In the genomic region with DNA sequence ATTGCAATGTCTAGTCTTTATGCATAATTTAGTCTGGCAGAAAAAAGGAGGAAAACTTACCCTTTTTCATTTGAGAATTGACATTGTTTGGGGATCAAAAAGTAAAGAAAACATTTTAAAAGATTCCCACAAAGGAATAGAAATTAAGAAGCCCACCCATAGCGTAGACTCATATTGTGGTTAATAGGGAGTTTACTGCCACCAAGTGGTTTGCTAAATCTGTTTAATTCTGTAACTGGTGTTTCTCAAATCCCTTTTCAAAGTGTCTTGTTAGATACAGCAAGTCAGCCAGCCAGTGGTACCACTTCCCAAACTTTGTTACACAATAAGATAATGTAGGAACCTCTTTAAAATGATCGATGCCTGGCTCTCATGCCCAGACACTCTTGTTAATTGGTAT, we compare ENCODE assay signal across 11 cellular contexts.
DNase-seq lines count a peak whose midpoint lies in the region; TF ChIP-seq lines count a peak whose summit lies in the region.
"Had no signal": no experiment of that assay in that cellular context is flagged by ENCODE, and none has a peak within 500 bp of the region (broad histone marks: within the 10 kb centered on the region; RNA-seq: fewer than 3 reads in every experiment).

No MANE protein-coding gene starts in this region.

- intact Hi-C loops in MCF 10A (cut with micrococcal nuclease), result loop anchor here (1.0 to 10.0 kb wide), 2 partner anchors 292 to 1001 kb away; no protein-coding TSS in a partner anchor
- intact Hi-C loops in breast epithelium (cut with DNase I; ENCODE audit: low total_unique reads), result no loop called here
- intact Hi-C loops in testis (cut with DNase I; ENCODE audit: low total_unique reads), result no loop called here
- intact Hi-C loops in adrenal gland (cut with DNase I), result no loop called here

- no peak for TF ChIP-seq POLR2A in breast epithelium (IDR thresholded peaks at IDR 0.05)
- TF ChIP-seq POLR2A in testis (IDR thresholded peaks at IDR 0.05), result no peak
- no peak for TF ChIP-seq POLR2A in adrenal gland (IDR thresholded peaks at IDR 0.05)

- H3K4me1 Mint-ChIP-seq in MCF 10A (ENCODE audit: insufficient read depth, unreplicated experiment), result no peaks in the 10 kb centered on the region
- H3K4me1 Mint-ChIP-seq: stimulated activated effector memory CD8-positive, alpha-beta T cell treated with anti-CD3 and anti-CD28 coated beads, Interleukin-12 subunit alpha, Interleukin-12 subunit beta, amount 100 ng/mL, for 72 hours had no signal

- POLR2A ChIA-PET in MCF 10A (lab: Yijun Ruan, JAX), result no interaction called here

- TF ChIP-seq CTCF in MCF 10A (IDR thresholded peaks at IDR 0.05; ENCODE audit: unreplicated experiment) (peak; percentile 32), breast epithelium (IDR thresholded peaks at IDR 0.05) (no peak), right atrium auricular region (IDR thresholded peaks at IDR 0.05) (peak; percentile 15 to 59), testis (IDR thresholded peaks at IDR 0.05) (peak in 2 of 3 experiments; percentile 8 to 40), adrenal gland (IDR thresholded peaks at IDR 0.05) (peak in 3 of 6 experiments; percentile 13 to 26 (median 17))

- H3K4me3 ChIP-seq in breast epithelium (no peak overlapping the region), right atrium auricular region (no peak overlapping the region), testis (no peak overlapping the region), adrenal gland (no peak overlapping the region)
- H3K4me3 ChIP-seq: BLaER1 had no signal

- DNase-seq in MCF 10A (ENCODE audit: unreplicated experiment) (peak; percentile 3), breast epithelium (ENCODE audit: low spot score in 2 of 2) (no peak), RKO (ENCODE audit: low spot score) (peak; percentile 37), right atrium auricular region (ENCODE audit: low spot score) (no peak), testis (no peak), COLO668 (lab: John Stamatoyannopoulos, UW; ENCODE audit: unreplicated experiment) (no peak), COLO829 (ENCODE audit: low spot score) (no peak), adrenal gland (no peak)
- DNase-seq: activated CD4-positive, alpha-beta T cell treated with anti-CD3 and anti-CD28 coated beads, Interleukin-2, amount 50 U/mL, for 4 hours had no signal

- H3K27me3 ChIP-seq in breast epithelium (no peaks in the 10 kb centered on the region), right atrium auricular region (no peaks in the 10 kb centered on the region), testis (no peaks in the 10 kb centered on the region), adrenal gland (no peaks in the 10 kb centered on the region)
- H3K27me3 ChIP-seq: BLaER1 had no signal

- WGBS in testis, 2 donors, result 48 to 50% methylated on average over 2 of the region's 2 CpGs
- 69 to 74% (median 72%) methylated on average over 2 of the region's 2 CpGs for WGBS in adrenal gland, 4 donors

- H3K27ac Mint-ChIP-seq in MCF 10A (ENCODE audit: low read depth, unreplicated experiment), result no peak overlapping the region
- H3K27ac Mint-ChIP-seq: stimulated activated effector memory CD8-positive, alpha-beta T cell treated with anti-CD3 and anti-CD28 coated beads, Interleukin-12 subunit alpha, Interleukin-12 subunit beta, amount 100 ng/mL, for 72 hours had no signal

- no peak overlapping the region for H3K27ac ChIP-seq in breast epithelium
- H3K27ac ChIP-seq in right atrium auricular region, result no peak overlapping the region
- H3K27ac ChIP-seq in testis, result no peak overlapping the region
- no peak overlapping the region for H3K27ac ChIP-seq in adrenal gland
- H3K27ac ChIP-seq: BLaER1 had no signal

- H3K9me3 Mint-ChIP-seq in MCF 10A (ENCODE audit: unreplicated experiment), result no peaks in the 10 kb centered on the region
- H3K9me3 Mint-ChIP-seq: stimulated activated effector memory CD8-positive, alpha-beta T cell treated with anti-CD3 and anti-CD28 coated beads, Interleukin-12 subunit alpha, Interleukin-12 subunit beta, amount 100 ng/mL, for 72 hours had no signal

- H3K9me3 ChIP-seq in breast epithelium (no peaks in the 10 kb centered on the region), right atrium auricular region (no peaks in the 10 kb centered on the region), testis (no peaks in the 10 kb centered on the region), adrenal gland (replicated peaks in 1 of 3) (no peaks in the 10 kb centered on the region)
- H3K9me3 ChIP-seq: BLaER1 had no signal

- H3K4me1 ChIP-seq in breast epithelium (no peaks in the 10 kb centered on the region), right atrium auricular region (peaks cover 0 to 13% of the 10 kb centered on the region in 2 donors), testis (peaks cover 22% of the 10 kb centered on the region), adrenal gland (replicated peaks in 1 of 2) (peaks cover 5 to 20% of the 10 kb centered on the region in 2 donors)
- H3K4me1 ChIP-seq: BLaER1 had no signal

- no peaks in the 10 kb centered on the region for H3K36me3 ChIP-seq in breast epithelium
- H3K36me3 ChIP-seq in right atrium auricular region, result no peaks in the 10 kb centered on the region
- no peaks in the 10 kb centered on the region for H3K36me3 ChIP-seq in testis (ENCODE audit: low read depth, missing control alignments)
- no peaks in the 10 kb centered on the region for H3K36me3 ChIP-seq in adrenal gland (replicated peaks in 1 of 2)
- H3K36me3 ChIP-seq: BLaER1 had no signal

- H3K36me3 Mint-ChIP-seq in MCF 10A (ENCODE audit: insufficient read depth, unreplicated experiment), result peaks cover 5% of the 10 kb centered on the region
- H3K36me3 Mint-ChIP-seq: stimulated activated effector memory CD8-positive, alpha-beta T cell treated with anti-CD3 and anti-CD28 coated beads, Interleukin-12 subunit alpha, Interleukin-12 subunit beta, amount 100 ng/mL, for 72 hours had no signal

- no peaks in the 10 kb centered on the region for H3K27me3 Mint-ChIP-seq in MCF 10A (ENCODE audit: insufficient read depth, unreplicated experiment)

- CTCF ChIA-PET in MCF 10A (lab: Yijun Ruan, JAX), result interaction anchor here (0.6 to 0.7 kb wide), 3 partner anchors 239 to 995 kb away, joined by 3 read pairs; no protein-coding TSS in a partner anchor

- no TSS peak for BruUV-seq in MCF 10A (replicated peaks; lab: Mats Ljungman, UMichigan)

- H3K4me3 Mint-ChIP-seq in MCF 10A (ENCODE audit: unreplicated experiment), result no peak overlapping the region
- H3K4me3 Mint-ChIP-seq: stimulated activated effector memory CD8-positive, alpha-beta T cell treated with anti-CD3 and anti-CD28 coated beads, Interleukin-12 subunit alpha, Interleukin-12 subunit beta, amount 100 ng/mL, for 72 hours had no signal

Comparison
In these comparisons a context has a peak if more than half of its experiments do, and no peak if none do; other contexts are left out.
1. DNase-seq: peak in MCF 10A (single experiment) and RKO (single experiment); none in breast epithelium (0 of 2), right atrium auricular region (single experiment), testis (single experiment), COLO668 (single experiment), COLO829 (single experiment) and adrenal gland (0 of 7).
2. CTCF ChIP-seq: peak in MCF 10A (single experiment), right atrium auricular region (2 of 2) and testis (2 of 3); none in breast epithelium (0 of 3).